1 cellular context compared by ENCODE assay signal in the genomic region with DNA sequence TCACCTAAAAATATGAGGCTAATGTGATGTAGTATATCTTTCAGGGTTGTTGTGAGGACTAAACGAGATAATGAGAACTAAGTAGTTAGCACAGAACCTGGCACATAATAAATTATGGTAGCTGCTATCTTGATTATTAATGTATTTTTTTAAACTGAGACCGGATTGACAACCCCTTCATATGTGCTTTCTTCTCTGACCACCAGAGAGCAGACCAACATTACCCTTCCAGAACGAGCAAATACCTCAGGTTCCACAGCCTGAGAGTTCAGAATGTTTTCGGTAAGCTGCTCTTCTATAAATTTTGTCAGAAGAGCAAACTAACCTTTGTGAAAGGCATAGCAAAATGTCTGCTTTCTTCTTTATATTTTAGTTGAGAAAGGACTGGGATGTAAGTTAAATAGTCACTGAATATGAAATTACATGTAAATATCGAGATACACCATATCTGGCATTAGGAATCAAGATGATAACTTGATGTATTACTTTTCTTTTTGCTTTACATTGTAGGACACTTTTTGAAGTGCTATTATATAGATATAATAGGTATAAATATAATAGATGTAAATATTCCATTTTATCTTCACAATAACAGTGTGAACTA.
TF ChIP-seq lines count a peak whose summit lies in the region.

No MANE protein-coding gene starts in this region.

TF ChIP-seq in K562, 482 proteins besides CTCF, POLR2A, EP300 and RAD21 (continued from another document):
- peak; percentile 69 for TF ChIP-seq PKNOX1 (IDR thresholded peaks at IDR 0.05)
- TF ChIP-seq, protein P1, sequence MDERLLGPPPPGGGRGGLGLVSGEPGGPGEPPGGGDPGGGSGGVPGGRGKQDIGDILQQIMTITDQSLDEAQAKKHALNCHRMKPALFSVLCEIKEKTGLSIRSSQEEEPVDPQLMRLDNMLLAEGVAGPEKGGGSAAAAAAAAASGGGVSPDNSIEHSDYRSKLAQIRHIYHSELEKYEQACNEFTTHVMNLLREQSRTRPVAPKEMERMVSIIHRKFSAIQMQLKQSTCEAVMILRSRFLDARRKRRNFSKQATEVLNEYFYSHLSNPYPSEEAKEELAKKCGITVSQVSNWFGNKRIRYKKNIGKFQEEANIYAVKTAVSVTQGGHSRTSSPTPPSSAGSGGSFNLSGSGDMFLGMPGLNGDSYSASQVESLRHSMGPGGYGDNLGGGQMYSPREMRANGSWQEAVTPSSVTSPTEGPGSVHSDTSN (CRISPR knock-in tag; IDR thresholded peaks at IDR 0.05; ENCODE audit: low read depth): no peak
- TF ChIP-seq, protein P1 (tag; conservative IDR thresholded peaks at IDR 0.05; ENCODE audit: low read depth): peak; percentile 74
- TF ChIP-seq ETV1 (tag; conservative IDR thresholded peaks at IDR 0.05; ENCODE audit: low read depth): 0 out of 2 replicates have a peak, but pooled peaks have one; percentile 35
- TF ChIP-seq ZNF449 (CRISPR knock-in tag; IDR thresholded peaks at IDR 0.05): no peak
- peak; percentile 46; the same call in 1 of the 2 replicates for TF ChIP-seq TEAD4 (IDR thresholded peaks at IDR 0.05; ENCODE audit: low read length)
- TF ChIP-seq TEAD4 (CRISPR knock-in tag; IDR thresholded peaks at IDR 0.05; ENCODE audit: borderline replicate concordance): no peak
- TF ChIP-seq FOXM1 (IDR thresholded peaks at IDR 0.05; ENCODE audit: low read depth): 0 out of 2 replicates have a peak, but pooled peaks have one; percentile 16
- no peak for TF ChIP-seq FOXM1 (CRISPR knock-in tag; IDR thresholded peaks at IDR 0.05; ENCODE audit: low read depth)
- TF ChIP-seq, protein P2, sequence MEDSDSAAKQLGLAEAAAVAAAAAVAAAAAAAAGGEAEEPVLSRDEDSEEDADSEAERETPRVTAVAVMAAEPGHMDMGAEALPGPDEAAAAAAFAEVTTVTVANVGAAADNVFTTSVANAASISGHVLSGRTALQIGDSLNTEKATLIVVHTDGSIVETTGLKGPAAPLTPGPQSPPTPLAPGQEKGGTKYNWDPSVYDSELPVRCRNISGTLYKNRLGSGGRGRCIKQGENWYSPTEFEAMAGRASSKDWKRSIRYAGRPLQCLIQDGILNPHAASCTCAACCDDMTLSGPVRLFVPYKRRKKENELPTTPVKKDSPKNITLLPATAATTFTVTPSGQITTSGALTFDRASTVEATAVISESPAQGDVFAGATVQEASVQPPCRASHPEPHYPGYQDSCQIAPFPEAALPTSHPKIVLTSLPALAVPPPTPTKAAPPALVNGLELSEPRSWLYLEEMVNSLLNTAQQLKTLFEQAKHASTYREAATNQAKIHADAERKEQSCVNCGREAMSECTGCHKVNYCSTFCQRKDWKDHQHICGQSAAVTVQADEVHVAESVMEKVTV (CRISPR knock-in tag; IDR thresholded peaks at IDR 0.05): peak; percentile 94
- TF ChIP-seq ZNF830 (CRISPR knock-in tag; IDR thresholded peaks at IDR 0.05): no peak
- no peak for TF ChIP-seq DACH1 (IDR thresholded peaks at IDR 0.05; ENCODE audit: partially characterized antibody)
- TF ChIP-seq GATAD2B (IDR thresholded peaks at IDR 0.05; ENCODE audit: borderline replicate concordance): 0 out of 2 replicates have a peak, but pooled peaks have one; percentile 23
- no peak for TF ChIP-seq WHSC1 (IDR thresholded peaks at IDR 0.05; ENCODE audit: low read length)
TF ChIP-seq in K562: peak in this region for 14.
